In the genomic region with DNA sequence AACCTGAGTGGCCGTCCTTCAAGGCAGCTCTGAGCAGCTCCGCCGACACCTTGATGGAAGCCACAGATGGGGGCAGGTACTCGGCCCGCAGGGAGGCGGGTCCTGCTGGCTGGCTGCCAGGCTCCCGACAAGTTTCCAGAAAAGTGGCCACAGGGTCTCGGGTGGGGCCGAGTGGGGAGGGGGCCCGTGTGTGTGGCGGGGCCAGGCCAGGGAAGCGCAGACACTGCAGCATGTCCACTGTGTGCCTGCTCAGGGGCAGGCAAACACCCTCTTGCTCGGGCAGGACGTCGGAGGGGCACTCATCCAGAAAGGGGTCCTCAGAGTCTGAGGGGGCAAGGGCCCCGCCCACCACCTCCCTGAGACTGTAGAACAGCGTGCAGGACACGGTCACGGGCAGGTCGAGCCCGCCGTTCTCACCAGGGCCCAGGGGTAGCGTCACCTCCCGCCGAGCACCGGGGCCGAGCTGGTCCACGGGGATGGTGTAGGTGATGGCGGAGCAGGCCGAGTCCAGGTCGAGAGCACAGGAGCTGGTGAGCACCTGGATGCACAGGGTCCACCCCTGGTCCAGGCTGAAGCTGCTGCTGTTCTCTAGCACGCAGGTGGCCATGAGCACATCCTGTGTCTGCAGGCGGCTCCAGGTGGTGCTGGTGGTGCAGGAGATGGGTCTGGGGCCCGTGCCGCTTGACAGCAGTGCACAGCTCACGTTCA, we compare ENCODE assay signal across 25 cellular contexts. TPM values are rescaled to one million over a fixed set of nuclear protein-coding genes. Genes with fewer than 3 reads are reported as not detected.
"Had no signal": no experiment of that assay in that cellular context is flagged by ENCODE, and none has a peak within 500 bp of the region (broad histone marks: within the 10 kb centered on the region; RNA-seq: fewer than 3 reads in every experiment).

No MANE protein-coding gene starts in this region.

- H3K9ac ChIP-seq: parathyroid adenoma had no signal

- H3K27ac ChIP-seq: dorsolateral prefrontal cortex, hepatocyte, left lung, parathyroid adenoma, stomach, thyroid gland had no signal

- H3K9me3 Mint-ChIP-seq: naive thymus-derived CD8-positive, alpha-beta T cell; nephron progenitor cell; stimulated activated effector memory CD8-positive, alpha-beta T cell treated with anti-CD3 and anti-CD28 coated beads, Interleukin-12 subunit alpha, Interleukin-12 subunit beta, amount 100 ng/mL, for 72 hours had no signal

- H3K79me2 ChIP-seq: parathyroid adenoma had no signal

- H3K4me1 ChIP-seq: parathyroid adenoma had no signal

- H3K27me3 Mint-ChIP-seq: naive thymus-derived CD8-positive, alpha-beta T cell; progenitor cell of endocrine pancreas had no signal

- DNase-seq: dorsolateral prefrontal cortex; effector CD4-positive, alpha-beta T cell; head of caudate nucleus; mammary epithelial cell; mesendoderm; midbrain; naive thymus-derived CD8-positive, alpha-beta T cell; nephron progenitor cell; occipital lobe; stimulated activated CD4-positive, alpha-beta T cell treated with anti-CD3 and anti-CD28 coated beads, Interleukin-2, amount 100 ng/mL, for 24 hours; stimulated activated CD4-positive, alpha-beta T cell treated with anti-CD3 and anti-CD28 coated beads, Interleukin-4, amount 100 ng/mL, for 24 hours; stimulated activated naive CD4-positive, alpha-beta T cell treated with Interleukin-2 at 50 U/mL for 16 hours; stomach; thyroid gland; trophoblast cell had no signal

- H3K4me2 ChIP-seq: hepatocyte, smooth muscle cell had no signal

- H3K4me3 ChIP-seq: dorsolateral prefrontal cortex, hepatocyte, left lung, smooth muscle cell, stomach, thyroid gland had no signal

- ATAC-seq: left lung; naive thymus-derived CD8-positive, alpha-beta T cell; sciatic nerve; stimulated activated effector memory CD8-positive, alpha-beta T cell treated with anti-CD3 and anti-CD28 coated beads, Interleukin-12 subunit alpha, Interleukin-12 subunit beta, amount 100 ng/mL, for 72 hours had no signal

- FAIRE-seq: colon, frontal cortex, kidney had no signal

- H2AFZ ChIP-seq: hepatocyte, parathyroid adenoma had no signal

- H3K27me3 ChIP-seq: dorsolateral prefrontal cortex, hepatocyte, left lung, stomach, thyroid gland had no signal

- H3K27ac Mint-ChIP-seq: naive thymus-derived CD8-positive, alpha-beta T cell; nephron progenitor cell; progenitor cell of endocrine pancreas; stimulated activated effector memory CD8-positive, alpha-beta T cell treated with anti-CD3 and anti-CD28 coated beads, Interleukin-12 subunit alpha, Interleukin-12 subunit beta, amount 100 ng/mL, for 72 hours had no signal

- H3K4me3 Mint-ChIP-seq: nephron progenitor cell; stimulated activated effector memory CD8-positive, alpha-beta T cell treated with anti-CD3 and anti-CD28 coated beads, Interleukin-12 subunit alpha, Interleukin-12 subunit beta, amount 100 ng/mL, for 72 hours had no signal

- H3K9me3 ChIP-seq: left lung, stomach, thyroid gland had no signal

RNA-seq across cellular contexts. Expression of a gene that starts 18.9 kb away (rescaled TPM):
- polyA plus RNA-seq: naive thymus-derived CD8-positive, alpha-beta T cell had no signal
